Comparison of ENCODE assay signal across 8 cellular contexts in the genomic region with DNA sequence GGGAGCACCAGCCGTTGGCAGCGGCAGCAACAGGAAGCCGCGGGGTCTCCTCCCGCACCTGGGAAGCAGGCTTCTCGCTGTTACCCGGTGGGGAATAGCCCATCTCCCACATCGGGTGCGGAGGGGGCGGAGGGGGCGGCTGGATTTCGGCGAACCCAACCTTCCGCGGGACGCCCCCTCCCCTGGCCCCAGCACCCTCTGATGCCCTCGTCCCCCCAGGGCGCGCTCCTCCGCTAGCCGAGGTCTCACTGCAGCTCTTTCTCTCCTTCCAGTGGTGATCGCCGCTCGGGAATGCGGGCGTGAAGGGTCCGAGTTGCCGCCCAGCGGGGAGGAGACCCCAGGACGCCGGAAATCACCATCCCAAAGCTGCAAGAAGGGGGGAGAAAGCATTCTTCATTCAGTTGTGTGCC. TPM values are rescaled to one million over a fixed set of nuclear protein-coding genes. Genes with fewer than 3 reads are reported as not detected.
DNase-seq lines count a peak whose midpoint lies in the region; ATAC-seq and TF ChIP-seq lines count a peak whose summit lies in the region.

No MANE protein-coding gene starts in this region.

- peaks cover 4% of the 10 kb centered on the region for H3K9me3 Mint-ChIP-seq in natural killer cell treated with Interleukin-12 subunit alpha and Interleukin-12 subunit beta and Interleukin-15 and Interleukin-18, amount 100 ng/mL, for 72 hours

- intact Hi-C loops in left ventricle myocardium superior (cut with micrococcal nuclease) = loop anchor here (10.0 kb wide), 1 partner anchor 238 kb away; no protein-coding TSS in a partner anchor

- no peak for TF ChIP-seq CTCF in cardiac muscle cell (IDR thresholded peaks at IDR 0.05; ENCODE audit: low read depth, low read length)

- H3K27me3 Mint-ChIP-seq in natural killer cell treated with Interleukin-12 subunit alpha and Interleukin-12 subunit beta and Interleukin-15 and Interleukin-18, amount 100 ng/mL, for 72 hours = peaks cover 24 to 43% of the 10 kb centered on the region in 2 donors

- peak; percentile 45 to 63 for DNase-seq in cardiac muscle cell (ENCODE audit: low read depth in 1 of 2, low spot score in 1 of 2)
- DNase-seq in left ventricle myocardium superior = no peak
- peak; percentile 54 to 61 for DNase-seq in SJCRH30
- no peak for DNase-seq in epithelial cell of prostate (ENCODE audit: low read depth, low spot score)
- DNase-seq in natural killer cell treated with Interleukin-12 subunit alpha and Interleukin-12 subunit beta and Interleukin-15 and Interleukin-18, amount 100 ng/mL, for 72 hours (ENCODE audit: low spot score) = no peak
- no peak for DNase-seq in stimulated activated CD4-positive, alpha-beta T cell treated with anti-CD3 and anti-CD28 coated beads, Interleukin-1b, Interleukin-23, amount 100 ng/mL, for 48 hours
- DNase-seq in OCI-M1 (lab: John Stamatoyannopoulos, UW) = no peak

- peak overlapping the region; percentile 86 for H3K4me3 Mint-ChIP-seq in natural killer cell treated with Interleukin-12 subunit alpha and Interleukin-12 subunit beta and Interleukin-15 and Interleukin-18, amount 100 ng/mL, for 72 hours

- H3K9me3 ChIP-seq in cardiac muscle cell (ENCODE audit: low read depth) = no peaks in the 10 kb centered on the region
- peaks cover 5% of the 10 kb centered on the region for H3K9me3 ChIP-seq in SJCRH30 (replicated peaks)

- peaks cover 7 to 15% of the 10 kb centered on the region in 2 donors for H3K4me1 Mint-ChIP-seq in natural killer cell treated with Interleukin-12 subunit alpha and Interleukin-12 subunit beta and Interleukin-15 and Interleukin-18, amount 100 ng/mL, for 72 hours (ENCODE audit: low read depth in 2 of 2)

- H3K4me1 ChIP-seq in cardiac muscle cell (ENCODE audit: low read depth) = peaks cover 39% of the 10 kb centered on the region
- H3K4me1 ChIP-seq in SJCRH30 = peaks cover 18% of the 10 kb centered on the region

- peaks cover 6% of the 10 kb centered on the region for H3K36me3 Mint-ChIP-seq in natural killer cell treated with Interleukin-12 subunit alpha and Interleukin-12 subunit beta and Interleukin-15 and Interleukin-18, amount 100 ng/mL, for 72 hours

- no peak overlapping the region for H3K27ac Mint-ChIP-seq in natural killer cell treated with Interleukin-12 subunit alpha and Interleukin-12 subunit beta and Interleukin-15 and Interleukin-18, amount 100 ng/mL, for 72 hours

- H3K4me3 ChIP-seq in cardiac muscle cell = peak overlapping the region; percentile 95
- H3K4me3 ChIP-seq in SJCRH30 = peak overlapping the region; percentile 87

- H3K27ac ChIP-seq in cardiac muscle cell (peak overlapping the region; percentile 95), SJCRH30 (peak overlapping the region; percentile 66), epithelial cell of prostate (peak overlapping the region; percentile 95)

- H3K27me3 ChIP-seq in cardiac muscle cell = no peaks in the 10 kb centered on the region
- no peaks in the 10 kb centered on the region for H3K27me3 ChIP-seq in SJCRH30

- ATAC-seq in left ventricle myocardium superior = no peak
- ATAC-seq in natural killer cell treated with Interleukin-12 subunit alpha and Interleukin-12 subunit beta and Interleukin-15 and Interleukin-18, amount 100 ng/mL, for 72 hours = no peak
- no peak for ATAC-seq in GM19452 (IDR thresholded peaks at IDR 0.05; ENCODE audit: unreplicated experiment)

- H3K36me3 ChIP-seq in cardiac muscle cell = peaks cover 5% of the 10 kb centered on the region
- peaks cover 6% of the 10 kb centered on the region for H3K36me3 ChIP-seq in SJCRH30

RNA-seq across cellular contexts. Expression of a gene that starts 0.3 kb away (rescaled TPM):
- total RNA-seq in cardiac muscle cell (26.6 and 60.4 TPM in 2 replicates), left ventricle myocardium superior (150 TPM)
- 14.4 and 28.6 TPM in 2 replicates for polyA plus RNA-seq in cardiac muscle cell
- total RNA-seq in SJCRH30 (2014; rRNA removed; shearing (Covaris generic)) = 12.0 and 12.1 TPM in 2 replicates
- 1 to 10 TPM in 1 of 2 donors, under 1 TPM in 1; 0.26 to 1.0 TPM for total RNA-seq in natural killer cell treated with Interleukin-12 subunit alpha and Interleukin-12 subunit beta and Interleukin-15 and Interleukin-18, amount 100 ng/mL, for 72 hours

RNA-seq across cellular contexts. Expression of a gene that starts 57.5 kb away (rescaled TPM):
- total RNA-seq in cardiac muscle cell (8.4 and 12.4 TPM in 2 replicates), left ventricle myocardium superior (20.7 TPM)
- polyA plus RNA-seq in cardiac muscle cell = 22.9 and 40.6 TPM in 2 replicates
- total RNA-seq in SJCRH30 (2014; rRNA removed; shearing (Covaris generic)) = 10.4 and 12.7 TPM in 2 replicates
- 10 to 100 TPM; 16.3 to 19.7 TPM for total RNA-seq in natural killer cell treated with Interleukin-12 subunit alpha and Interleukin-12 subunit beta and Interleukin-15 and Interleukin-18, amount 100 ng/mL, for 72 hours

Comparison
In these comparisons a context has a peak if more than half of its experiments do, and no peak if none do; other contexts are left out.
1. DNase-seq: peak in cardiac muscle cell (2 of 2) and SJCRH30 (2 of 2); none in left ventricle myocardium superior (single experiment), epithelial cell of prostate (single experiment), natural killer cell treated with Interleukin-12 subunit alpha and Interleukin-12 subunit beta and Interleukin-15 and Interleukin-18, amount 100 ng/mL, for 72 hours (single experiment), stimulated activated CD4-positive, alpha-beta T cell treated with anti-CD3 and anti-CD28 coated beads, Interleukin-1b, Interleukin-23, amount 100 ng/mL, for 48 hours (single experiment) and OCI-M1 (single experiment).
2. Peak in every context shown above with its lines, with median percentiles within 50 percentile points of each other: H3K27ac ChIP-seq.